14 cellular contexts compared by ENCODE assay signal in genomic region chr18:22822024-22822423, GRCh38.
DNase-seq lines count a peak whose midpoint lies in the region; ATAC-seq and TF ChIP-seq lines count a peak whose summit lies in the region.
"Had no signal": no experiment of that assay in that cellular context is flagged by ENCODE, and none has a peak within 500 bp of the region (broad histone marks: within the 10 kb centered on the region; RNA-seq: fewer than 3 reads in every experiment).

No MANE protein-coding gene starts in this region.

- H3K27me3 ChIP-seq in MM.1S (replicated peaks; ENCODE audit: insufficient read depth, low read length) (no peaks in the 10 kb centered on the region), brain microvascular endothelial cell (replicated peaks) (no peaks in the 10 kb centered on the region), kidney epithelial cell (ENCODE audit: control insufficient read depth, insufficient read depth, low read length) (no peaks in the 10 kb centered on the region)
- H3K27me3 ChIP-seq: hepatocyte, pancreas had no signal

- H3K36me3 ChIP-seq in MM.1S (replicated peaks; ENCODE audit: insufficient read depth, low read length) (no peaks in the 10 kb centered on the region), brain microvascular endothelial cell (replicated peaks) (no peaks in the 10 kb centered on the region), kidney epithelial cell (ENCODE audit: control insufficient read depth, insufficient read depth, low read length) (no peaks in the 10 kb centered on the region)
- H3K36me3 ChIP-seq: pancreas had no signal

- no peak for TF ChIP-seq CTCF in MM.1S (IDR thresholded peaks at IDR 0.05; ENCODE audit: low read length)
- no peak for TF ChIP-seq CTCF in brain microvascular endothelial cell (IDR thresholded peaks at IDR 0.05; ENCODE audit: low read depth, low read length, missing control alignments)
- TF ChIP-seq CTCF in kidney epithelial cell (IDR thresholded peaks at IDR 0.05; ENCODE audit: insufficient read depth, low read length, poor library complexity, severe bottlenecking): no peak

- H3K9ac ChIP-seq in MM.1S (ENCODE audit: low read length): no peak overlapping the region

- no peaks in the 10 kb centered on the region for H3K79me2 ChIP-seq in MM.1S (ENCODE audit: low read length)
- H3K79me2 ChIP-seq: hepatocyte had no signal

- no peaks in the 10 kb centered on the region for H3K9me3 ChIP-seq in MM.1S (replicated peaks; ENCODE audit: insufficient read depth, low read length)
- H3K9me3 ChIP-seq: pancreas had no signal

- H3K36me3 Mint-ChIP-seq in activated CD4-positive, alpha-beta T cell treated with anti-CD3 and anti-CD28 coated beads for 36 hours (ENCODE audit: low read depth): no peaks in the 10 kb centered on the region
- no peaks in the 10 kb centered on the region for H3K36me3 Mint-ChIP-seq in activated CD8-positive, alpha-beta memory T cell treated with anti-CD3 and anti-CD28 coated beads, Interleukin-2, amount 10 ng/mL, durations not matched to agents 7 days and 5 days

- H3F3A ChIP-seq in MM.1S (ENCODE audit: insufficient read depth, low read length): peaks cover 7% of the 10 kb centered on the region; the same call in 1 of the 2 replicates

- H3K4me1 Mint-ChIP-seq in activated CD4-positive, alpha-beta T cell treated with anti-CD3 and anti-CD28 coated beads for 36 hours: no peaks in the 10 kb centered on the region
- no peaks in the 10 kb centered on the region for H3K4me1 Mint-ChIP-seq in activated CD8-positive, alpha-beta memory T cell treated with anti-CD3 and anti-CD28 coated beads, Interleukin-2, amount 10 ng/mL, durations not matched to agents 7 days and 5 days
- H3K4me1 Mint-ChIP-seq: central memory CD8-positive, alpha-beta T cell had no signal

- H3K4me3 Mint-ChIP-seq in activated CD4-positive, alpha-beta T cell treated with anti-CD3 and anti-CD28 coated beads for 36 hours: no peak overlapping the region
- H3K4me3 Mint-ChIP-seq in activated CD8-positive, alpha-beta memory T cell treated with anti-CD3 and anti-CD28 coated beads, Interleukin-2, amount 10 ng/mL, durations not matched to agents 7 days and 5 days: no peak overlapping the region
- H3K4me3 Mint-ChIP-seq: central memory CD8-positive, alpha-beta T cell had no signal

- H4K20me1 ChIP-seq in MM.1S (ENCODE audit: insufficient read depth, low read length): no peaks in the 10 kb centered on the region

- peak overlapping the region; percentile 64; the same call in 1 of the 2 replicates for H3K4me2 ChIP-seq in MM.1S (ENCODE audit: low read depth, low read length)
- H3K4me2 ChIP-seq: hepatocyte had no signal

- H3K27ac ChIP-seq in MM.1S (ENCODE audit: low read length) (no peak overlapping the region), brain microvascular endothelial cell (peak overlapping the region; percentile 3)
- H3K27ac ChIP-seq: hepatocyte, pancreas had no signal

- no peak for ATAC-seq in GM21737 (IDR thresholded peaks at IDR 0.05; ENCODE audit: unreplicated experiment)
- no peak for ATAC-seq in activated CD4-positive, alpha-beta T cell treated with anti-CD3 and anti-CD28 coated beads for 36 hours
- no peak for ATAC-seq in activated CD8-positive, alpha-beta memory T cell treated with anti-CD3 and anti-CD28 coated beads, Interleukin-2, amount 10 ng/mL, durations not matched to agents 7 days and 5 days

- peaks cover 26% of the 10 kb centered on the region; the same call in 1 of the 2 replicates for H3K4me1 ChIP-seq in MM.1S (ENCODE audit: low read length)
- H3K4me1 ChIP-seq: pancreas had no signal

- in situ Hi-C loops in brain microvascular endothelial cell (cut with HindIII; ENCODE audit: low pct_ligation_motif_present, low sequenced_read_pairs): no loop called here

- CTCF ChIA-PET in activated CD4-positive, alpha-beta T cell treated with anti-CD3 and anti-CD28 coated beads for 36 hours (lab: Charles Lee): interaction anchor here (0.6 to 0.8 kb wide), 2 partner anchors 24 to 1066 kb away, joined by 3 read pairs; no protein-coding TSS in a partner anchor
- CTCF ChIA-PET in activated CD8-positive, alpha-beta memory T cell treated with anti-CD3 and anti-CD28 coated beads, Interleukin-2, amount 10 ng/mL, durations not matched to agents 7 days and 5 days (lab: Charles Lee): no interaction called here

- H3K27me3 Mint-ChIP-seq in activated CD4-positive, alpha-beta T cell treated with anti-CD3 and anti-CD28 coated beads for 36 hours: peaks cover 6% of the 10 kb centered on the region
- H3K27me3 Mint-ChIP-seq in activated CD8-positive, alpha-beta memory T cell treated with anti-CD3 and anti-CD28 coated beads, Interleukin-2, amount 10 ng/mL, durations not matched to agents 7 days and 5 days: peaks cover 29% of the 10 kb centered on the region

- peak; percentile 27 for DNase-seq in COLO829 (ENCODE audit: low spot score)
- no peak for DNase-seq in MM.1S
- peak; percentile 56 for DNase-seq in brain microvascular endothelial cell
- DNase-seq in kidney epithelial cell (ENCODE audit: low read depth): peak; percentile 67
- no peak for DNase-seq in T-helper 9 cell
- no peak for DNase-seq in activated CD4-positive, alpha-beta T cell treated with anti-CD3 and anti-CD28 coated beads for 36 hours
- no peak for DNase-seq in activated CD8-positive, alpha-beta memory T cell treated with anti-CD3 and anti-CD28 coated beads, Interleukin-2, amount 10 ng/mL, durations not matched to agents 7 days and 5 days
- DNase-seq: C1 segment of cervical spinal cord, NCI-H1092 treated with DMSO at 0.1 percent for 48 hours, pancreas, Right ventricle myocardium superior had no signal

- no peaks in the 10 kb centered on the region for H3K9me3 Mint-ChIP-seq in activated CD4-positive, alpha-beta T cell treated with anti-CD3 and anti-CD28 coated beads for 36 hours (ENCODE audit: low read depth)
- no peaks in the 10 kb centered on the region for H3K9me3 Mint-ChIP-seq in activated CD8-positive, alpha-beta memory T cell treated with anti-CD3 and anti-CD28 coated beads, Interleukin-2, amount 10 ng/mL, durations not matched to agents 7 days and 5 days (ENCODE audit: low read depth)
- H3K9me3 Mint-ChIP-seq: central memory CD8-positive, alpha-beta T cell had no signal

- no peak overlapping the region for H3K27ac Mint-ChIP-seq in activated CD4-positive, alpha-beta T cell treated with anti-CD3 and anti-CD28 coated beads for 36 hours
- no peak overlapping the region for H3K27ac Mint-ChIP-seq in activated CD8-positive, alpha-beta memory T cell treated with anti-CD3 and anti-CD28 coated beads, Interleukin-2, amount 10 ng/mL, durations not matched to agents 7 days and 5 days

- 0 out of 2 replicates have a peak overlapping the region, but pooled peaks have one; percentile 47 for H2AFZ ChIP-seq in MM.1S (ENCODE audit: low read length)
- H2AFZ ChIP-seq: hepatocyte had no signal

- H3K9me2 ChIP-seq in MM.1S (replicated peaks; ENCODE audit: insufficient read depth, low read length): no peaks in the 10 kb centered on the region

- no peak overlapping the region for H3K4me3 ChIP-seq in MM.1S (ENCODE audit: low read length)
- H3K4me3 ChIP-seq in brain microvascular endothelial cell (ENCODE audit: low read depth, low read length): no peak overlapping the region
- no peak overlapping the region for H3K4me3 ChIP-seq in kidney epithelial cell (ENCODE audit: low read depth, low read length)
- H3K4me3 ChIP-seq: hepatocyte, pancreas had no signal

- POLR2A ChIA-PET in activated CD4-positive, alpha-beta T cell treated with anti-CD3 and anti-CD28 coated beads for 36 hours (lab: Charles Lee): no interaction called here

- intact Hi-C loops in activated CD4-positive, alpha-beta T cell treated with anti-CD3 and anti-CD28 coated beads for 36 hours (cut with DNase I, micrococcal nuclease): no loop called here

Comparison
In these comparisons a context has a peak if more than half of its experiments do, and no peak if none do; other contexts are left out.
1. DNase-seq: peak in COLO829 (single experiment), brain microvascular endothelial cell (single experiment) and kidney epithelial cell (single experiment); none in MM.1S (single experiment), T-helper 9 cell (single experiment), activated CD4-positive, alpha-beta T cell treated with anti-CD3 and anti-CD28 coated beads for 36 hours (single experiment) and activated CD8-positive, alpha-beta memory T cell treated with anti-CD3 and anti-CD28 coated beads, Interleukin-2, amount 10 ng/mL, durations not matched to agents 7 days and 5 days (single experiment).